In genomic region chr6:36616888-36617521, GRCh38 we compare ENCODE assay signal across 10 cellular contexts. TPM values are rescaled to one million over a fixed set of nuclear protein-coding genes. Genes with fewer than 3 reads are reported as not detected.
A peak's percentile ranks its signal among the peaks of the same experiment; 100 is the strongest.
DNase-seq lines count a peak whose midpoint lies in the region; ATAC-seq and TF ChIP-seq lines count a peak whose summit lies in the region.
"Had no signal": no experiment of that assay in that cellular context is flagged by ENCODE, and none has a peak within 500 bp of the region (broad histone marks: within the 10 kb centered on the region; RNA-seq: fewer than 3 reads in every experiment).

No MANE protein-coding gene starts in this region.

- TF ChIP-seq CTCF in RWPE1 (conservative IDR thresholded peaks at IDR 0.05; ENCODE audit: low read depth): no peak
- no peak for TF ChIP-seq CTCF in tibial nerve (IDR thresholded peaks at IDR 0.05)

- peak; percentile 13 for ATAC-seq in activated CD8-positive, alpha-beta memory T cell treated with anti-CD3 and anti-CD28 coated beads, Interleukin-2, amount 10 ng/mL, durations not matched to agents 7 days and 5 days
- no peak for ATAC-seq in HG03432 (IDR thresholded peaks at IDR 0.05; ENCODE audit: unreplicated experiment)
- ATAC-seq: effector memory CD8-positive, alpha-beta T cell had no signal

- no peaks in the 10 kb centered on the region for H3K9me3 ChIP-seq in tibial nerve

- no peaks in the 10 kb centered on the region for H3K9me3 Mint-ChIP-seq in activated CD8-positive, alpha-beta memory T cell treated with anti-CD3 and anti-CD28 coated beads, Interleukin-2, amount 10 ng/mL, durations not matched to agents 7 days and 5 days (ENCODE audit: low read depth)
- H3K9me3 Mint-ChIP-seq: effector memory CD8-positive, alpha-beta T cell had no signal

- WGBS in tibial nerve, 2 donors: 49 to 57% methylated on average over 5 of the region's 5 CpGs

- TF ChIP-seq EP300 in tibial nerve (IDR thresholded peaks at IDR 0.05): no peak

- no peak overlapping the region for H3K4me3 Mint-ChIP-seq in activated CD8-positive, alpha-beta memory T cell treated with anti-CD3 and anti-CD28 coated beads, Interleukin-2, amount 10 ng/mL, durations not matched to agents 7 days and 5 days
- H3K4me3 Mint-ChIP-seq: effector memory CD8-positive, alpha-beta T cell had no signal

- H3K4me3 ChIP-seq in tibial nerve: no peak overlapping the region

- POLR2A ChIA-PET in RWPE1 (lab: Yijun Ruan, JAX; ENCODE audit: low non-redundant PET) (interaction anchor here (0.6 to 1.0 kb wide), 2 partner anchors 62 to 139 kb away, joined by 3 to 5 read pairs; partner anchors contain the start of gene CDKN1A), HEK293T (lab: Yijun Ruan, JAX) (no interaction called here)

- DNase-seq in activated CD8-positive, alpha-beta memory T cell treated with anti-CD3 and anti-CD28 coated beads, Interleukin-2, amount 10 ng/mL, durations not matched to agents 7 days and 5 days: no peak
- DNase-seq in activated CD8-positive, alpha-beta memory T cell treated with anti-CD3 and anti-CD28 coated beads, Interleukin-2, amount 50 U/mL, for 4 hours: no peak
- DNase-seq in RWPE1 (ENCODE audit: low spot score): peak; percentile 77
- DNase-seq in glomerular visceral epithelial cell (ENCODE audit: extremely low spot score): peak; percentile 90
- DNase-seq in tibial nerve (ENCODE audit: low spot score in 2 of 2): no peak
- no peak for DNase-seq in NCI-H146 treated with DMSO at 0.1 percent for 48 hours (lab: John Stamatoyannopoulos, UW; ENCODE audit: unreplicated experiment)
- DNase-seq in HEK293T (ENCODE audit: extremely low spot score): no peak
- DNase-seq: effector memory CD8-positive, alpha-beta T cell; T-helper 9 cell had no signal

- no peaks in the 10 kb centered on the region for H3K27me3 ChIP-seq in tibial nerve

- H3K4me1 ChIP-seq in tibial nerve: peaks cover 0 to 24% (median 4%) of the 10 kb centered on the region in 4 donors

- H3K36me3 Mint-ChIP-seq in activated CD8-positive, alpha-beta memory T cell treated with anti-CD3 and anti-CD28 coated beads, Interleukin-2, amount 10 ng/mL, durations not matched to agents 7 days and 5 days: peaks cover 5% of the 10 kb centered on the region

- no peak overlapping the region for H3K27ac Mint-ChIP-seq in activated CD8-positive, alpha-beta memory T cell treated with anti-CD3 and anti-CD28 coated beads, Interleukin-2, amount 10 ng/mL, durations not matched to agents 7 days and 5 days

- no peak for TF ChIP-seq POLR2A in tibial nerve (IDR thresholded peaks at IDR 0.05)

- CTCF ChIA-PET in activated CD8-positive, alpha-beta memory T cell treated with anti-CD3 and anti-CD28 coated beads, Interleukin-2, amount 10 ng/mL, durations not matched to agents 7 days and 5 days (lab: Charles Lee): interaction anchor here (2.7 to 4.8 kb wide), 4 partner anchors 10 to 166 kb away, joined by 11 to 112 read pairs (median 20); no protein-coding TSS in a partner anchor
- CTCF ChIA-PET in RWPE1 (lab: Yijun Ruan, JAX) (interaction anchor here (0.6 kb wide), 1 partner anchor 65 kb away, joined by 3 read pairs; no protein-coding TSS in a partner anchor), HEK293T (lab: Yijun Ruan, JAX) (interaction anchor here (1.5 kb wide), 1 partner anchor 142 kb away, joined by 5 read pairs; no protein-coding TSS in a partner anchor)

- peaks cover 0 to 31% (median 0%) of the 10 kb centered on the region in 3 donors for H3K36me3 ChIP-seq in tibial nerve

- no peaks in the 10 kb centered on the region for H3K27me3 Mint-ChIP-seq in activated CD8-positive, alpha-beta memory T cell treated with anti-CD3 and anti-CD28 coated beads, Interleukin-2, amount 10 ng/mL, durations not matched to agents 7 days and 5 days
- H3K27me3 Mint-ChIP-seq: effector memory CD8-positive, alpha-beta T cell had no signal

- H3K4me1 Mint-ChIP-seq in activated CD8-positive, alpha-beta memory T cell treated with anti-CD3 and anti-CD28 coated beads, Interleukin-2, amount 10 ng/mL, durations not matched to agents 7 days and 5 days: peaks cover 13% of the 10 kb centered on the region

- H3K27ac ChIP-seq in RWPE1: peak overlapping the region; percentile 89
- H3K27ac ChIP-seq in tibial nerve: peak overlapping the region in 3 of 4 donors; percentile 16 to 54 (median 47)

TF ChIP-seq in HEK293T, 16 proteins besides CTCF, POLR2A, EP300 and RAD21:
- TF ChIP-seq HDGF (IDR thresholded peaks at IDR 0.05; ENCODE audit: borderline replicate concordance) (no peak), SUZ12 (IDR thresholded peaks at IDR 0.05) (no peak), LEF1 (IDR thresholded peaks at IDR 0.05; ENCODE audit: borderline replicate concordance) (no peak), TARDBP (IDR thresholded peaks at IDR 0.05) (no peak), ARNT (IDR thresholded peaks at IDR 0.05) (no peak), FOXA1 (IDR thresholded peaks at IDR 0.05) (no peak), BHLHE40 (IDR thresholded peaks at IDR 0.05; ENCODE audit: borderline replicate concordance) (no peak), ZNF384 (IDR thresholded peaks at IDR 0.05) (no peak)

RNA-seq across cellular contexts. Expression of gene SRSF3, which starts 22.8 kb away (rescaled TPM):
- total RNA-seq in activated CD8-positive, alpha-beta memory T cell treated with anti-CD3 and anti-CD28 coated beads, Interleukin-2, amount 10 ng/mL, durations not matched to agents 7 days and 5 days: 100 to 1,000 TPM; 416 to 514 TPM
- 100 to 1,000 TPM; 185 to 260 (median 221) TPM for total RNA-seq in tibial nerve

Comparison
In these comparisons a context has a peak if more than half of its experiments do, and no peak if none do; other contexts are left out.
1. DNase-seq: peak in RWPE1 (single experiment) and glomerular visceral epithelial cell (single experiment); none in activated CD8-positive, alpha-beta memory T cell treated with anti-CD3 and anti-CD28 coated beads, Interleukin-2, amount 10 ng/mL, durations not matched to agents 7 days and 5 days (single experiment), activated CD8-positive, alpha-beta memory T cell treated with anti-CD3 and anti-CD28 coated beads, Interleukin-2, amount 50 U/mL, for 4 hours (single experiment), tibial nerve (0 of 2), NCI-H146 treated with DMSO at 0.1 percent for 48 hours (single experiment) and HEK293T (single experiment).